Comparison of ENCODE assay signal across 1 cellular context in genomic region chr9:133887540-133888047, GRCh38.
TF ChIP-seq lines count a peak whose summit lies in the region.

No MANE protein-coding gene starts in this region.

TF ChIP-seq in HCT116, 20 proteins besides CTCF, POLR2A, EP300 and RAD21:
- TF ChIP-seq EZH2 (IDR thresholded peaks at IDR 0.05) (no peak), SP1 (IDR thresholded peaks at IDR 0.05; ENCODE audit: low read depth) (no peak), JUND (IDR thresholded peaks at IDR 0.05) (no peak), MAX (IDR thresholded peaks at IDR 0.05) (no peak), CBX3 (IDR thresholded peaks at IDR 0.05; ENCODE audit: low read depth) (no peak), POLR2AphosphoS5 (IDR thresholded peaks at IDR 0.05; ENCODE audit: low read depth, low read length) (no peak), YY1 (IDR thresholded peaks at IDR 0.05; ENCODE audit: extremely low read depth, insufficient replicate concordance, low read depth, low read length) (no peak), FOSL1 (IDR thresholded peaks at IDR 0.05; ENCODE audit: low read depth) (no peak), CEBPB (IDR thresholded peaks at IDR 0.05; ENCODE audit: low read depth) (no peak), ZNF274 (IDR thresholded peaks at IDR 0.05; ENCODE audit: low read depth, low read length) (no peak), ELF1 (IDR thresholded peaks at IDR 0.05; ENCODE audit: borderline replicate concordance, low read depth) (no peak)
- TF ChIP-seq, protein P1, sequence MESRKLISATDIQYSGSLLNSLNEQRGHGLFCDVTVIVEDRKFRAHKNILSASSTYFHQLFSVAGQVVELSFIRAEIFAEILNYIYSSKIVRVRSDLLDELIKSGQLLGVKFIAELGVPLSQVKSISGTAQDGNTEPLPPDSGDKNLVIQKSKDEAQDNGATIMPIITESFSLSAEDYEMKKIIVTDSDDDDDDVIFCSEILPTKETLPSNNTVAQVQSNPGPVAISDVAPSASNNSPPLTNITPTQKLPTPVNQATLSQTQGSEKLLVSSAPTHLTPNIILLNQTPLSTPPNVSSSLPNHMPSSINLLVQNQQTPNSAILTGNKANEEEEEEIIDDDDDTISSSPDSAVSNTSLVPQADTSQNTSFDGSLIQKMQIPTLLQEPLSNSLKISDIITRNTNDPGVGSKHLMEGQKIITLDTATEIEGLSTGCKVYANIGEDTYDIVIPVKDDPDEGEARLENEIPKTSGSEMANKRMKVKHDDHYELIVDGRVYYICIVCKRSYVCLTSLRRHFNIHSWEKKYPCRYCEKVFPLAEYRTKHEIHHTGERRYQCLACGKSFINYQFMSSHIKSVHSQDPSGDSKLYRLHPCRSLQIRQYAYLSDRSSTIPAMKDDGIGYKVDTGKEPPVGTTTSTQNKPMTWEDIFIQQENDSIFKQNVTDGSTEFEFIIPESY (IDR thresholded peaks at IDR 0.05; ENCODE audit: extremely low read depth, insufficient replicate concordance, low read length): no peak
